In genomic region chr22:27255580-27255979, GRCh38 we compare ENCODE assay signal across 30 cellular contexts.
"Had no signal": no experiment of that assay in that cellular context is flagged by ENCODE, and none has a peak within 500 bp of the region (broad histone marks: within the 10 kb centered on the region; RNA-seq: fewer than 3 reads in every experiment).

No MANE protein-coding gene starts in this region.

- ATAC-seq: effector memory CD8-positive, alpha-beta T cell; esophagus mucosa; gastroesophageal sphincter; heart left ventricle; left colon; left lobe of liver; lower lobe of right lung; mucosa of descending colon; naive thymus-derived CD8-positive, alpha-beta T cell had no signal

- H3K4me1 ChIP-seq: colonic mucosa, esophagus squamous epithelium, gastroesophageal sphincter, heart left ventricle, left ventricle myocardium inferior, lower lobe of right lung had no signal

- DNase-seq: colonic mucosa; cortex of kidney; effector CD8-positive, alpha-beta T cell; effector memory CD8-positive, alpha-beta T cell; endodermal cell; erythroblast; esophagus squamous epithelium; foreskin fibroblast; heart left ventricle; hypothalamus; immature natural killer cell; islet precursor cell; kidney; kidney glomerular epithelial cell; left colon; left ventricle myocardium inferior; lower lobe of right lung; mesenchymal stem cell; mucosa of descending colon; naive B cell; naive thymus-derived CD8-positive, alpha-beta T cell had no signal

- H3K27ac Mint-ChIP-seq: dendritic cell treated with granulocyte-macrophage colony-stimulating factor and Interleukin-4, amounts not matched to agents 40 ng/mL and 50 ng/mL, for 4 days; effector memory CD8-positive, alpha-beta T cell; endodermal cell; immature natural killer cell; mesothelial cell of epicardium; naive B cell; naive thymus-derived CD8-positive, alpha-beta T cell had no signal

- H3K36me3 ChIP-seq: colonic mucosa, esophagus squamous epithelium, gastroesophageal sphincter, heart left ventricle, left ventricle myocardium inferior, lower lobe of right lung had no signal

- H3K27me3 ChIP-seq: colonic mucosa, gastroesophageal sphincter, hepatocyte had no signal

- H3K27ac ChIP-seq: colonic mucosa, epithelial cell of prostate, esophagus squamous epithelium, gastroesophageal sphincter, heart left ventricle, hepatocyte, left ventricle myocardium inferior, lower lobe of right lung had no signal

- H3K4me1 Mint-ChIP-seq: endodermal cell, immature natural killer cell, naive B cell had no signal

- H3K4me3 ChIP-seq: colonic mucosa, esophagus squamous epithelium, gastroesophageal sphincter, heart left ventricle, hepatocyte, left ventricle myocardium inferior, lower lobe of right lung, mucosa of descending colon had no signal

- H3K4me3 Mint-ChIP-seq: dendritic cell treated with granulocyte-macrophage colony-stimulating factor and Interleukin-4, amounts not matched to agents 40 ng/mL and 50 ng/mL, for 4 days; effector memory CD8-positive, alpha-beta T cell; endodermal cell; immature natural killer cell; mesothelial cell of epicardium; naive B cell; naive thymus-derived CD8-positive, alpha-beta T cell had no signal

- H3K4me2 ChIP-seq: hepatocyte had no signal

- FAIRE-seq: endometrium, frontal cortex, kidney had no signal

- H3K9me3 ChIP-seq: colonic mucosa had no signal
